Comparison of ENCODE assay signal across 8 cellular contexts in genomic region chr3:11272913-11273574, GRCh38. TPM values are rescaled to one million over a fixed set of nuclear protein-coding genes. Genes with fewer than 3 reads are reported as not detected.
DNase-seq lines count a peak whose midpoint lies in the region; ATAC-seq, FAIRE-seq and TF ChIP-seq lines count a peak whose summit lies in the region.

No MANE protein-coding gene starts in this region.

- no peak for ATAC-seq in sciatic nerve

- H3K36me3 ChIP-seq in NT2/D1 (ENCODE audit: insufficient read depth, insufficient read length, low read length), result peaks cover 21% of the 10 kb centered on the region
- H3K36me3 ChIP-seq in H1 (ENCODE audit: control insufficient read depth in 2 of 4, insufficient read depth in 4 of 4, low read length in 3 of 4), result no peaks in the 10 kb centered on the region
- H3K36me3 ChIP-seq in neuronal stem cell (replicated peaks in 1 of 2; ENCODE audit: control insufficient read depth in 2 of 2, insufficient read depth in 2 of 2, low read length in 2 of 2), result peaks cover 0 to 1% of the 10 kb centered on the region in 2 donors

- H4K91ac ChIP-seq in H1 (replicated peaks; ENCODE audit: insufficient read length, low read length), result no peak overlapping the region
- no peak overlapping the region for H4K91ac ChIP-seq in neuronal stem cell (ENCODE audit: low read depth, low read length, poor library complexity)

- peak overlapping the region; percentile 87 for H3K4me3 ChIP-seq in NT2/D1 (ENCODE audit: insufficient read length, low read depth)
- H3K4me3 ChIP-seq in H1 (ENCODE audit: extremely low read depth in 1 of 4, insufficient read depth in 2 of 4, low read depth in 3 of 4, low read length in 4 of 4), result peak overlapping the region; percentile 89 to 99 (median 98)
- H3K4me3 ChIP-seq in neuronal stem cell (ENCODE audit: low read length in 2 of 2), result peak overlapping the region; percentile 81 to 93

- H3K14ac ChIP-seq in H1 (ENCODE audit: insufficient read length), result no peak overlapping the region
- no peak overlapping the region for H3K14ac ChIP-seq in neuronal stem cell (ENCODE audit: low read length)

- no peak overlapping the region; the same call in 1 of the 2 replicates for H2BK5ac ChIP-seq in H1 (ENCODE audit: low read depth, low read length)
- no peak overlapping the region for H2BK5ac ChIP-seq in neuronal stem cell (ENCODE audit: low read length)

- no peaks in the 10 kb centered on the region for H4K20me1 ChIP-seq in H1 (replicated peaks in 1 of 2; ENCODE audit: control insufficient read depth in 1 of 2, insufficient read depth in 2 of 2, low read length in 2 of 2)

- H3K23ac ChIP-seq in H1 (ENCODE audit: insufficient read length) (no peak overlapping the region), neuronal stem cell (ENCODE audit: low read depth, low read length, poor library complexity) (no peak overlapping the region)

- H3K4ac ChIP-seq in H1 (replicated peaks; ENCODE audit: insufficient read length, low read depth, low read length) (no peak overlapping the region), neuronal stem cell (ENCODE audit: low read length) (no peak overlapping the region)

- H3K79me1 ChIP-seq in H1 (ENCODE audit: low read depth, low read length) (peaks cover 9% of the 10 kb centered on the region), neuronal stem cell (ENCODE audit: low read depth, low read length) (peaks cover 2% of the 10 kb centered on the region)

- TF ChIP-seq CTCF in H1 (IDR thresholded peaks at IDR 0.05; ENCODE audit: control extremely low read depth in 1 of 3, insufficient read depth in 1 of 3, low read depth in 1 of 3, low read length in 3 of 3), result no peak

- CTCF ChIA-PET in H1 (lab: Charles Lee; ENCODE audit: partially characterized antibody), result interaction anchor here (1.2 to 1.3 kb wide), 2 partner anchors 36 to 64 kb away, joined by 3 to 4 read pairs; no protein-coding TSS in a partner anchor

- peaks cover 3% of the 10 kb centered on the region; the same call in 1 of the 2 replicates for H3K23me2 ChIP-seq in H1 (ENCODE audit: low read depth, low read length)

- no peak for FAIRE-seq in H1 (lab: Jason Lieb, UNC)

- TF ChIP-seq EP300 in H1 (IDR thresholded peaks at IDR 0.05; ENCODE audit: borderline replicate concordance in 1 of 2, low read depth in 2 of 2, low read length in 2 of 2), result no peak

- H3K4me2 ChIP-seq in H1 (ENCODE audit: insufficient read depth in 1 of 2, low read depth in 2 of 2, low read length in 2 of 2) (peak overlapping the region; percentile 58 to 67), neuronal stem cell (ENCODE audit: insufficient read depth, low read length, poor library complexity, severe bottlenecking) (peak overlapping the region; percentile 76)

- TF ChIP-seq POLR2A in H1 (IDR thresholded peaks at IDR 0.05; ENCODE audit: control extremely low read depth in 1 of 2, low read depth in 2 of 2, low read length in 2 of 2), result no peak

- no peak overlapping the region for H2BK20ac ChIP-seq in H1 (ENCODE audit: low read length)

- POLR2A ChIA-PET in H1 (lab: Charles Lee; ENCODE audit: partially characterized antibody), result interaction anchor here (0.5 to 2.7 kb wide), 16 partner anchors 9 to 928 kb away, joined by 3 to 13 read pairs (median 4); no protein-coding TSS in a partner anchor

- H2AFZ ChIP-seq in H1 (ENCODE audit: low read length) (peak overlapping the region; percentile 91; the same call in 1 of the 2 replicates), neuronal stem cell (ENCODE audit: low read length) (peak overlapping the region; percentile 93)

- peaks cover 3 to 17% of the 10 kb centered on the region in 2 experiments for H3K79me2 ChIP-seq in H1 (ENCODE audit: control insufficient read depth in 1 of 2, insufficient read depth in 2 of 2, low read length in 2 of 2)

- H3K9ac ChIP-seq in NT2/D1 (ENCODE audit: insufficient read length, low read depth), result peak overlapping the region; percentile 99
- H3K9ac ChIP-seq in H1 (replicated peaks in 1 of 4; ENCODE audit: extremely low read depth in 1 of 4, low read depth in 3 of 4, low read length in 3 of 4), result peak overlapping the region; percentile 95 to 97 (median 96)
- H3K9ac ChIP-seq in neuronal stem cell (ENCODE audit: low read depth, low read length, poor library complexity), result no peak overlapping the region

- peak overlapping the region; percentile 95; the same call in 1 of the 2 replicates for H3K27ac ChIP-seq in H1 (ENCODE audit: low read depth, low read length)
- no peak overlapping the region for H3K27ac ChIP-seq in neuronal stem cell (replicated peaks; ENCODE audit: low read length)

- H3K56ac ChIP-seq in H1 (replicated peaks; ENCODE audit: insufficient read length, low read depth, low read length), result no peak overlapping the region

- 23% methylated on average over 9 of the region's 9 CpGs; no CpG with 5 or more reads in 1 of the 2 experiments for WGBS in H1 (ENCODE audit: extremely low coverage in 1 of 2, insufficient coverage in 1 of 2, insufficient read length in 1 of 2, insufficient replicate concordance in 2 of 2, low coverage in 1 of 2, low lambda C conversion rate in 2 of 2, missing lambda C conversion rate in 1 of 2), 2 experiments
- no CpG with 5 or more reads among the region's 9 CpGs for WGBS in neuronal stem cell (ENCODE audit: extremely low coverage in 2 of 2, insufficient read length in 2 of 2, insufficient replicate concordance in 1 of 2), 2 donors

- intact Hi-C loops in sciatic nerve (cut with DNase I), result no loop called here

- H2BK12ac ChIP-seq in H1 (ENCODE audit: low read depth, low read length), result no peak overlapping the region
- no peak overlapping the region for H2BK12ac ChIP-seq in neuronal stem cell (ENCODE audit: low read length)

- H3K18ac ChIP-seq in H1 (ENCODE audit: extremely low read depth, low read length) (no peak overlapping the region), neuronal stem cell (ENCODE audit: low read length) (no peak overlapping the region)

- H3K27me3 ChIP-seq in NT2/D1 (ENCODE audit: insufficient read depth, insufficient read length) (no peaks in the 10 kb centered on the region), H1 (replicated peaks in 1 of 4; ENCODE audit: control insufficient read depth in 3 of 4, extremely low read depth in 1 of 4, insufficient read depth in 3 of 4, low read length in 3 of 4) (no peaks in the 10 kb centered on the region), neuronal stem cell (ENCODE audit: control insufficient read depth in 3 of 3, insufficient read depth in 3 of 3, low read depth in 1 of 3, low read length in 3 of 3) (no peaks in the 10 kb centered on the region)

- H3K9me3 ChIP-seq in NT2/D1 (ENCODE audit: insufficient read depth, low read length) (peaks cover 7% of the 10 kb centered on the region; the same call in 1 of the 2 replicates), H1 (ENCODE audit: insufficient read depth in 2 of 2, low read depth in 1 of 2, low read length in 1 of 2) (no peaks in the 10 kb centered on the region), neuronal stem cell (replicated peaks in 1 of 2; ENCODE audit: control insufficient read depth in 2 of 2, insufficient read depth in 1 of 2, low read depth in 1 of 2, low read length in 2 of 2) (no peaks in the 10 kb centered on the region)

- H4K8ac ChIP-seq in H1 (ENCODE audit: extremely low read depth, insufficient read depth, low read length) (no peak overlapping the region), neuronal stem cell (ENCODE audit: low read depth, low read length) (no peak overlapping the region)

- TF ChIP-seq RAD21 in H1 (IDR thresholded peaks at IDR 0.05 in 1 of 2, conservative IDR thresholded peaks at IDR 0.05 in 1 of 2; ENCODE audit: low read depth in 2 of 2, low read length in 2 of 2), result no peak

- no peak overlapping the region for H2BK15ac ChIP-seq in H1 (ENCODE audit: low read length)
- no peak overlapping the region for H2BK15ac ChIP-seq in neuronal stem cell (ENCODE audit: low read length)

- no peak overlapping the region for H2AK5ac ChIP-seq in H1 (ENCODE audit: low read depth, low read length)
- no peak overlapping the region for H2AK5ac ChIP-seq in neuronal stem cell (ENCODE audit: low read depth, low read length)

- H2BK120ac ChIP-seq in H1 (replicated peaks; ENCODE audit: low read depth, low read length) (no peak overlapping the region), neuronal stem cell (ENCODE audit: low read depth, low read length) (no peak overlapping the region)

- no peak overlapping the region for H4K5ac ChIP-seq in H1 (ENCODE audit: insufficient read length, low read depth, low read length)

- H3K4me1 ChIP-seq in NT2/D1 (ENCODE audit: insufficient read depth, insufficient read length) (no peaks in the 10 kb centered on the region), H1 (replicated peaks in 1 of 4; ENCODE audit: control insufficient read depth in 3 of 4, insufficient read depth in 4 of 4, low read length in 3 of 4) (peaks cover 0 to 9% (median 5%) of the 10 kb centered on the region in 4 experiments; a peak in 4 of 7 replicates), neuronal stem cell (ENCODE audit: control insufficient read depth in 2 of 2, insufficient read depth in 1 of 2, low read depth in 1 of 2, low read length in 2 of 2) (peaks cover 3 to 5% of the 10 kb centered on the region in 2 donors)

- DNase-seq in EH (ENCODE audit: low read depth) (peak; percentile 16), NT2/D1 (ENCODE audit: low read depth, low spot score) (no peak), H1 (ENCODE audit: low read depth in 1 of 2, low spot score in 2 of 2) (no peak), neuronal stem cell (ENCODE audit: low spot score) (no peak), sciatic nerve (ENCODE audit: low spot score) (no peak)
- no peak for DNase-seq in activated CD4-positive, CD25-positive, alpha-beta regulatory T cell (lab: John Stamatoyannopoulos, UW)
- DNase-seq in activated CD4-positive, alpha-beta T cell treated with anti-CD3 and anti-CD28 coated beads, Interleukin-2, amount 50 U/mL, for 1 hour, result no peak
- no peak for DNase-seq in stimulated activated CD4-positive, alpha-beta T cell treated with anti-CD3 and anti-CD28 coated beads, Interleukin-12 subunit alpha, Interleukin-12 subunit beta, amount 100 ng/mL, for 4 hours

RNA-seq across cellular contexts. Expression of gene ATG7, which starts 0.8 kb away (rescaled TPM):
- total RNA-seq in H1 (2021; fragmentation: NEBNext Ultra II Directional; extraction: Animal tissue kit (Norgen Biotek cat#: 25700)), result 15.1 and 19.1 TPM in 2 replicates
- polyA plus RNA-seq in H1 (2011; rRNA removed), result 15.0 and 21.4 TPM in 2 replicates
- 22.1 TPM for polyA plus RNA-seq in H1 (2011; cell fraction: cytosol; rRNA removed)
- polyA plus RNA-seq in H1 (2011; cell fraction: nucleus; rRNA removed), result 9.8 TPM
- polyA plus RNA-seq in H1 (2012, experiment 1 of 2), result 11.5 to 12.9 TPM (median 12.0 TPM) in 4 replicates
- 5.4 TPM for polyA plus RNA-seq in H1 (2012, experiment 2 of 2)
- polyA plus RNA-seq in H1 (2013, experiment 1 of 2), result 8.6 TPM
- polyA plus RNA-seq in H1 (2013, experiment 2 of 2), result 7.1 TPM
- polyA minus RNA-seq in H1 (2011; rRNA and poly(A)+ RNA removed), result 30.5 and 36.8 TPM in 2 replicates
- polyA minus RNA-seq in H1 (2011; cell fraction: cytosol; rRNA and poly(A)+ RNA removed), result 14.6 TPM
- 34.9 TPM for polyA minus RNA-seq in H1 (2011; cell fraction: nucleus; rRNA and poly(A)+ RNA removed)
- polyA plus RNA-seq in neuronal stem cell (2013, experiment 1 of 2), result 10.9 TPM
- 9.7 TPM for polyA plus RNA-seq in neuronal stem cell (2013, experiment 2 of 2)
- 68.9 TPM for total RNA-seq in sciatic nerve
